ENCODE assay signal across 1 cellular context in the genomic region with DNA sequence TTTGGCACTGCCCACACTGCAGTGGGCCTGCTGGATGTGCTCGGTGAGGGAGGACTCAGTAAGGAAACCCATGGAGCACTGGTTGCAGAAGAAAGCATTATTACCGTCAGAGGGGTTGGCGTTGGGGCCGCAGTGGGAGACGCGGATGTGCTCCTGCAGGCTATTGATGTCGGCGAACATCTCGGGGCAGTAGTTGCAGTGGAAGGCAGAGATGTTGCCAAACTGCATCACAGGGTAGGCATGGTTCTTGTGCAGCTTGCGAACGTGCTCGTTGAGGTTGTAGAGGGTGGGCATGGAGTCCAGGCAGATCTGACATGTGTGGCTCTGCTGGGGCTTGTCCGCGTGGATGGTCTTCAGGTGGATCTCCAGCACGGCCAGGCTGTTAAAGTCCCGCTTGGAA.
TF ChIP-seq lines count a peak whose summit lies in the region.

No MANE protein-coding gene starts in this region.

TF ChIP-seq in IMR-90, 13 proteins besides CTCF, POLR2A, EP300 and RAD21:
- TF ChIP-seq FOS (IDR thresholded peaks at IDR 0.05; ENCODE audit: low read depth, low read length) (no peak), BHLHE40 (IDR thresholded peaks at IDR 0.05; ENCODE audit: low read depth, low read length) (no peak), RFX5 (IDR thresholded peaks at IDR 0.05; ENCODE audit: low read depth, low read length) (no peak), SMC3 (IDR thresholded peaks at IDR 0.05; ENCODE audit: low read depth, low read length) (no peak), CEBPB (IDR thresholded peaks at IDR 0.05; ENCODE audit: low read depth, low read length) (no peak), MAFK (IDR thresholded peaks at IDR 0.05; ENCODE audit: low read depth, low read length) (no peak), RCOR1 (IDR thresholded peaks at IDR 0.05; ENCODE audit: insufficient replicate concordance, low read length) (no peak), MAZ (IDR thresholded peaks at IDR 0.05; ENCODE audit: borderline replicate concordance, low read depth, low read length) (no peak), CHD1 (IDR thresholded peaks at IDR 0.05; ENCODE audit: low read depth, low read length) (no peak)
- TF ChIP-seq, protein P1, sequence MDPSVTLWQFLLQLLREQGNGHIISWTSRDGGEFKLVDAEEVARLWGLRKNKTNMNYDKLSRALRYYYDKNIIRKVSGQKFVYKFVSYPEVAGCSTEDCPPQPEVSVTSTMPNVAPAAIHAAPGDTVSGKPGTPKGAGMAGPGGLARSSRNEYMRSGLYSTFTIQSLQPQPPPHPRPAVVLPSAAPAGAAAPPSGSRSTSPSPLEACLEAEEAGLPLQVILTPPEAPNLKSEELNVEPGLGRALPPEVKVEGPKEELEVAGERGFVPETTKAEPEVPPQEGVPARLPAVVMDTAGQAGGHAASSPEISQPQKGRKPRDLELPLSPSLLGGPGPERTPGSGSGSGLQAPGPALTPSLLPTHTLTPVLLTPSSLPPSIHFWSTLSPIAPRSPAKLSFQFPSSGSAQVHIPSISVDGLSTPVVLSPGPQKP (IDR thresholded peaks at IDR 0.05; ENCODE audit: borderline replicate concordance, low read depth, low read length), result no peak
- TF ChIP-seq, protein P2, sequence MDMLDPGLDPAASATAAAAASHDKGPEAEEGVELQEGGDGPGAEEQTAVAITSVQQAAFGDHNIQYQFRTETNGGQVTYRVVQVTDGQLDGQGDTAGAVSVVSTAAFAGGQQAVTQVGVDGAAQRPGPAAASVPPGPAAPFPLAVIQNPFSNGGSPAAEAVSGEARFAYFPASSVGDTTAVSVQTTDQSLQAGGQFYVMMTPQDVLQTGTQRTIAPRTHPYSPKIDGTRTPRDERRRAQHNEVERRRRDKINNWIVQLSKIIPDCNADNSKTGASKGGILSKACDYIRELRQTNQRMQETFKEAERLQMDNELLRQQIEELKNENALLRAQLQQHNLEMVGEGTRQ (IDR thresholded peaks at IDR 0.05; ENCODE audit: low read depth, low read length), result no peak
